18 cellular contexts compared by ENCODE assay signal in genomic region chr12:102059343-102059742, GRCh38. TPM values are rescaled to one million over a fixed set of nuclear protein-coding genes. Genes with fewer than 3 reads are reported as not detected.
DNase-seq lines count a peak whose midpoint lies in the region; ATAC-seq and TF ChIP-seq lines count a peak whose summit lies in the region.
"Had no signal": no experiment of that assay in that cellular context is flagged by ENCODE, and none has a peak within 500 bp of the region (broad histone marks: within the 10 kb centered on the region; RNA-seq: fewer than 3 reads in every experiment).

No MANE protein-coding gene starts in this region.

- no peak for TF ChIP-seq EP300 in transverse colon (IDR thresholded peaks at IDR 0.05; ENCODE audit: low read depth)

- H3K9me3 Mint-ChIP-seq in activated CD4-positive, alpha-beta T cell treated with anti-CD3 and anti-CD28 coated beads, Interleukin-2, amount 10 ng/mL, durations not matched to agents 24 days and 14 days = peaks cover 18% of the 10 kb centered on the region
- H3K9me3 Mint-ChIP-seq in activated T-helper 17 cell treated with anti-CD3 and anti-CD28 coated beads, Interleukin-2, amount 50 U/mL, for 72 hours = no peaks in the 10 kb centered on the region
- H3K9me3 Mint-ChIP-seq in neural crest cell = peaks cover 6% of the 10 kb centered on the region

- no TSS peak for BruUV-seq in HCT116 (replicated peaks; lab: Mats Ljungman, UMichigan)

- POLR2A ChIA-PET in HCT116 (lab: Charles Lee) = no interaction called here

- no peak for ATAC-seq in HCT116
- ATAC-seq in activated T-helper 17 cell treated with anti-CD3 and anti-CD28 coated beads, Interleukin-2, amount 50 U/mL, for 72 hours (replicated peaks) = peak; percentile 58
- ATAC-seq: lower lobe of right lung, right cardiac atrium, WTC11 had no signal

- H3K9me3 ChIP-seq in HCT116 (ENCODE audit: control insufficient read depth in 1 of 2, insufficient read depth in 1 of 2, low read depth in 1 of 2, low read length in 2 of 2) (no peaks in the 10 kb centered on the region), transverse colon (no peaks in the 10 kb centered on the region)
- H3K9me3 ChIP-seq: lower lobe of right lung, SK-N-SH had no signal

- intact Hi-C loops in activated CD4-positive, alpha-beta T cell treated with anti-CD3 and anti-CD28 coated beads, Interleukin-2, amount 10 ng/mL, durations not matched to agents 24 days and 14 days (cut with micrococcal nuclease) = loop anchor here (1.0 kb wide), 1 partner anchor 15 kb away; no protein-coding TSS in a partner anchor
- intact Hi-C loops in HCT116 (cut with micrococcal nuclease) (no loop called here), transverse colon (cut with DNase I; ENCODE audit: low total_unique reads) (no loop called here)

- no peaks in the 10 kb centered on the region for H4K20me1 ChIP-seq in HCT116 (ENCODE audit: insufficient read depth)

- peaks cover 36% of the 10 kb centered on the region for H3K4me1 Mint-ChIP-seq in activated CD4-positive, alpha-beta T cell treated with anti-CD3 and anti-CD28 coated beads, Interleukin-2, amount 10 ng/mL, durations not matched to agents 24 days and 14 days
- peaks cover 15% of the 10 kb centered on the region for H3K4me1 Mint-ChIP-seq in activated T-helper 17 cell treated with anti-CD3 and anti-CD28 coated beads, Interleukin-2, amount 50 U/mL, for 72 hours
- peaks cover 13% of the 10 kb centered on the region for H3K4me1 Mint-ChIP-seq in neural crest cell

- TF ChIP-seq CTCF in HCT116 (IDR thresholded peaks at IDR 0.05 in 2 of 3, conservative IDR thresholded peaks at IDR 0.05 in 1 of 3; ENCODE audit: borderline replicate concordance in 1 of 3, insufficient read depth in 1 of 3, low read depth in 2 of 3, low read length in 2 of 3) (no peak), neural crest cell (conservative IDR thresholded peaks at IDR 0.05) (no peak), transverse colon (IDR thresholded peaks at IDR 0.05) (no peak)

- H3K4me3 Mint-ChIP-seq in activated CD4-positive, alpha-beta T cell treated with anti-CD3 and anti-CD28 coated beads, Interleukin-2, amount 10 ng/mL, durations not matched to agents 24 days and 14 days = peak overlapping the region; percentile 55
- peak overlapping the region; percentile 100 for H3K4me3 Mint-ChIP-seq in activated T-helper 17 cell treated with anti-CD3 and anti-CD28 coated beads, Interleukin-2, amount 50 U/mL, for 72 hours
- peak overlapping the region; percentile 70 for H3K4me3 Mint-ChIP-seq in neural crest cell
- H3K4me3 Mint-ChIP-seq: WTC11 had no signal

- in situ Hi-C loops in transverse colon (cut with MboI; ENCODE audit: low pct_ligation_motif_present in 1 of 4, low pct_unique_long_range_greater_than_20kb in 1 of 4, low sequenced_read_pairs in 3 of 4) = no loop called here

- H3K4me3 ChIP-seq in HCT116 (replicated peaks in 1 of 2; ENCODE audit: low read depth in 1 of 2, low read length in 2 of 2) (no peak overlapping the region), transverse colon (no peak overlapping the region)
- H3K4me3 ChIP-seq: lower lobe of right lung had no signal

- H3K36me3 Mint-ChIP-seq in activated CD4-positive, alpha-beta T cell treated with anti-CD3 and anti-CD28 coated beads, Interleukin-2, amount 10 ng/mL, durations not matched to agents 24 days and 14 days (ENCODE audit: low read depth) = peaks cover 38% of the 10 kb centered on the region
- peaks cover 73% of the 10 kb centered on the region for H3K36me3 Mint-ChIP-seq in activated T-helper 17 cell treated with anti-CD3 and anti-CD28 coated beads, Interleukin-2, amount 50 U/mL, for 72 hours (ENCODE audit: low read depth)
- H3K36me3 Mint-ChIP-seq in neural crest cell (ENCODE audit: low read depth) = peaks cover 17% of the 10 kb centered on the region
- H3K36me3 Mint-ChIP-seq: WTC11 had no signal

- H3K36me3 ChIP-seq in HCT116 (ENCODE audit: control insufficient read depth in 1 of 2, insufficient read depth in 2 of 2, low read length in 2 of 2) = no peaks in the 10 kb centered on the region
- peaks cover 0 to 23% (median 0%) of the 10 kb centered on the region in 4 donors for H3K36me3 ChIP-seq in transverse colon

- RAD21 ChIA-PET in HCT116 (lab: Charles Lee; ENCODE audit: low non-redundant PET in 1 of 2, low total read pairs in 2 of 2, uncharacterized antibody in 2 of 2, unreplicated experiment in 2 of 2) = no interaction called here

- TF ChIP-seq POLR2A in HCT116 (IDR thresholded peaks at IDR 0.05; ENCODE audit: borderline replicate concordance, extremely low read depth, insufficient read depth, insufficient read length) (no peak), transverse colon (IDR thresholded peaks at IDR 0.05) (no peak)

- no peak for TF ChIP-seq RAD21 in HCT116 (IDR thresholded peaks at IDR 0.05; ENCODE audit: low read depth)

- H3K27me3 Mint-ChIP-seq in activated CD4-positive, alpha-beta T cell treated with anti-CD3 and anti-CD28 coated beads, Interleukin-2, amount 10 ng/mL, durations not matched to agents 24 days and 14 days = no peaks in the 10 kb centered on the region
- H3K27me3 Mint-ChIP-seq in activated T-helper 17 cell treated with anti-CD3 and anti-CD28 coated beads, Interleukin-2, amount 50 U/mL, for 72 hours = no peaks in the 10 kb centered on the region
- no peaks in the 10 kb centered on the region for H3K27me3 Mint-ChIP-seq in neural crest cell (ENCODE audit: low read depth)

- DNase-seq in activated CD4-positive, alpha-beta T cell treated with anti-CD3 and anti-CD28 coated beads, Interleukin-2, amount 10 ng/mL, durations not matched to agents 24 days and 14 days = peak; percentile 76
- no peak for DNase-seq in activated CD4-positive, alpha-beta T cell treated with anti-CD3 and anti-CD28 coated beads, Interleukin-2, amount 50 U/mL, for 48 hours
- DNase-seq in HCT116 (ENCODE audit: low read depth, low spot score) (no peak), neural crest cell (ENCODE audit: low read depth, low spot score) (no peak), transverse colon (no peak), NCI-H2081 treated with DMSO at 0.1 percent for 48 hours (lab: John Stamatoyannopoulos, UW) (no peak), RKO (ENCODE audit: low spot score) (no peak)
- DNase-seq: COR-L47, foreskin melanocyte, GDM1, IMR-90, lower lobe of right lung, NCI-H1417, NCI-H226, right cardiac atrium, SK-N-SH had no signal

- no peak overlapping the region for H3K9ac ChIP-seq in HCT116 (ENCODE audit: low read length)
- H3K9ac ChIP-seq: SK-N-SH had no signal

- no peaks in the 10 kb centered on the region for H3K27me3 ChIP-seq in HCT116 (ENCODE audit: insufficient read depth, low read length)
- no peaks in the 10 kb centered on the region for H3K27me3 ChIP-seq in transverse colon

- H2AFZ ChIP-seq in HCT116 (ENCODE audit: low read depth, low read length, poor library complexity, severe bottlenecking) = no peak overlapping the region

- H3K4me2 ChIP-seq in HCT116 (ENCODE audit: low read length) = no peak overlapping the region
- H3K4me2 ChIP-seq: SK-N-SH had no signal

- CTCF ChIA-PET in HCT116 (lab: Charles Lee) = no interaction called here

- H3K4me1 ChIP-seq in HCT116 (ENCODE audit: control insufficient read depth in 1 of 2, insufficient read depth in 2 of 2, low read length in 2 of 2) = peaks cover 0 to 15% of the 10 kb centered on the region in 2 experiments; a peak in 3 of 4 replicates
- peaks cover 3 to 8% (median 5%) of the 10 kb centered on the region in 4 donors for H3K4me1 ChIP-seq in transverse colon
- H3K4me1 ChIP-seq: lower lobe of right lung had no signal

- no peak overlapping the region for H3K27ac ChIP-seq in HCT116 (ENCODE audit: low read depth, low read length)
- no peak overlapping the region for H3K27ac ChIP-seq in transverse colon
- H3K27ac ChIP-seq: lower lobe of right lung had no signal

- H3K9me2 ChIP-seq in HCT116 (ENCODE audit: insufficient read depth) = no peaks in the 10 kb centered on the region
- H3K9me2 ChIP-seq: SK-N-SH had no signal

- no peaks in the 10 kb centered on the region for H3K79me2 ChIP-seq in HCT116 (ENCODE audit: insufficient read depth, low read length)

- H3K27ac Mint-ChIP-seq in activated CD4-positive, alpha-beta T cell treated with anti-CD3 and anti-CD28 coated beads, Interleukin-2, amount 10 ng/mL, durations not matched to agents 24 days and 14 days = peak overlapping the region; percentile 79
- peak overlapping the region; percentile 54 for H3K27ac Mint-ChIP-seq in activated T-helper 17 cell treated with anti-CD3 and anti-CD28 coated beads, Interleukin-2, amount 50 U/mL, for 72 hours
- H3K27ac Mint-ChIP-seq in neural crest cell (ENCODE audit: unreplicated experiment) = no peak overlapping the region
- H3K27ac Mint-ChIP-seq: WTC11 had no signal

TF ChIP-seq in HCT116, 20 proteins besides CTCF, POLR2A, EP300 and RAD21:
- TF ChIP-seq CEBPB (IDR thresholded peaks at IDR 0.05; ENCODE audit: low read depth) (no peak), SRF (IDR thresholded peaks at IDR 0.05; ENCODE audit: low read depth) (no peak), FOSL1 (IDR thresholded peaks at IDR 0.05; ENCODE audit: low read depth) (peak; percentile 29; the same call in 1 of the 2 replicates), TCF7L2 (IDR thresholded peaks at IDR 0.05; ENCODE audit: borderline replicate concordance, extremely low read depth, insufficient read depth, insufficient read length) (peak; percentile 81)

RNA-seq across cellular contexts. Expression of gene WASHC3, which starts 2.4 kb away (rescaled TPM):
- 29.0 and 33.1 TPM in 2 replicates for total RNA-seq in activated CD4-positive, alpha-beta T cell treated with anti-CD3 and anti-CD28 coated beads, Interleukin-2, amount 10 ng/mL, durations not matched to agents 24 days and 14 days
- total RNA-seq in HCT116 (2021; ENCODE audit: unreplicated experiment) = 15.6 TPM
- polyA plus RNA-seq in HCT116 (2012) = 8.6 and 16.5 TPM in 2 replicates
- total RNA-seq in activated T-helper 17 cell treated with anti-CD3 and anti-CD28 coated beads, Interleukin-2, amount 50 U/mL, for 72 hours = 10 to 100 TPM; 39.9 to 40.6 TPM
- total RNA-seq in neural crest cell = 19.5 and 22.4 TPM in 2 replicates
- 10 to 100 TPM; 18.7 to 78.6 (median 52.3) TPM for total RNA-seq in transverse colon
